In genomic region chrX:54171091-54171490, GRCh38 we compare ENCODE assay signal across 1 cellular context.
TF ChIP-seq lines count a peak whose summit lies in the region.

No MANE protein-coding gene starts in this region.

TF ChIP-seq in HepG2, 621 proteins besides CTCF, POLR2A, EP300 and RAD21:
- peak; percentile 44; the same call in 1 of the 2 replicates for TF ChIP-seq ZNF770 (CRISPR knock-in tag; IDR thresholded peaks at IDR 0.05)
- peak; percentile 69 for TF ChIP-seq ZNF121 (CRISPR knock-in tag; IDR thresholded peaks at IDR 0.05)
- TF ChIP-seq TRIM22 (IDR thresholded peaks at IDR 0.05), result no peak
- TF ChIP-seq ZNF232 (CRISPR knock-in tag; IDR thresholded peaks at IDR 0.05; ENCODE audit: borderline replicate concordance), result no peak
- no peak for TF ChIP-seq NCOA1 (CRISPR knock-in tag; IDR thresholded peaks at IDR 0.05)
- no peak for TF ChIP-seq ZFX (CRISPR knock-in tag; IDR thresholded peaks at IDR 0.05; ENCODE audit: low read depth)
- no peak for TF ChIP-seq ZNF407 (CRISPR knock-in tag; IDR thresholded peaks at IDR 0.05; ENCODE audit: not compliant biosample characterization)
- TF ChIP-seq SRY (CRISPR knock-in tag; IDR thresholded peaks at IDR 0.05), result no peak
- no peak for TF ChIP-seq ZNF234 (CRISPR knock-in tag; conservative IDR thresholded peaks at IDR 0.05)
